19 cellular contexts compared by ENCODE assay signal in genomic region chrX:3717742-3718420, GRCh38. TPM values are rescaled to one million over a fixed set of nuclear protein-coding genes. Genes with fewer than 3 reads are reported as not detected.
DNase-seq lines count a peak whose midpoint lies in the region; ATAC-seq, FAIRE-seq and TF ChIP-seq lines count a peak whose summit lies in the region.
"Had no signal": no experiment of that assay in that cellular context is flagged by ENCODE, and none has a peak within 500 bp of the region (broad histone marks: within the 10 kb centered on the region; RNA-seq: fewer than 3 reads in every experiment).

No MANE protein-coding gene starts in this region.

- intact Hi-C loops in K562 (cut with micrococcal nuclease): loop anchor here (10.0 kb wide), 1 partner anchor 63 kb away; no protein-coding TSS in a partner anchor

- BruUV-seq in K562 (replicated peaks; lab: Mats Ljungman, UMichigan): no TSS peak

- WGBS in K562 (ENCODE audit: insufficient coverage, low coverage, missing lambda C conversion rate): 7% methylated on average over 11 of the region's 11 CpGs

- TF ChIP-seq RAD21 in K562 (CRISPR knock-in tag; conservative IDR thresholded peaks at IDR 0.05 in 1 of 2, IDR thresholded peaks at IDR 0.05 in 1 of 2): no peak

- H3K36me3 ChIP-seq in ACC112 (ENCODE audit: insufficient read depth, low read length) (no peaks in the 10 kb centered on the region), K562 (ENCODE audit: control insufficient read depth, insufficient read depth, low read length) (no peaks in the 10 kb centered on the region)

- in situ Hi-C loops in K562 (cut with MboI): no loop called here

- H3K4me3 ChIP-seq in ACC112 (ENCODE audit: low read depth, low read length) (peak overlapping the region; percentile 53; the same call in 1 of the 2 replicates), K562 (no peak overlapping the region)
- H3K4me3 ChIP-seq: A549 had no signal

- no peaks in the 10 kb centered on the region for H3K9me1 ChIP-seq in K562 (ENCODE audit: control insufficient read depth, insufficient read depth, low read length)

- no peak for ATAC-seq in K562
- ATAC-seq in esophagus mucosa: peak; percentile 69
- ATAC-seq: A549 had no signal

- no peak for FAIRE-seq in K562 (lab: Jason Lieb, UNC)
- FAIRE-seq: A549, G401.6, GM12892, HTR-8/SVneo had no signal

- TF ChIP-seq POLR2A in K562 (conservative IDR thresholded peaks at IDR 0.05): no peak

- POLR2A ChIA-PET in K562 (lab: Yijun Ruan, JAX): interaction anchor here (1.0 to 2.6 kb wide), 2 partner anchors 10 to 11 kb away, joined by 3 to 9 read pairs; no protein-coding TSS in a partner anchor

- no peaks in the 10 kb centered on the region for H4K20me1 ChIP-seq in K562 (replicated peaks; ENCODE audit: control insufficient read depth, insufficient read depth, low read length)

- no peak overlapping the region for H3K4me2 ChIP-seq in K562 (ENCODE audit: insufficient read depth, low read length)
- H3K4me2 ChIP-seq: A549 had no signal

- peaks cover under 1% of the 10 kb centered on the region for H3K4me1 ChIP-seq in ACC112 (ENCODE audit: control insufficient read depth, insufficient read depth, low read length, unreplicated experiment)
- H3K4me1 ChIP-seq in K562 (replicated peaks in 1 of 2; ENCODE audit: control insufficient read depth in 2 of 2, insufficient read depth in 2 of 2, low read length in 2 of 2): peaks cover 0 to 12% of the 10 kb centered on the region in 2 experiments; a peak in 2 of 5 replicates
- H3K4me1 ChIP-seq: A549, Caco-2 had no signal

- TF ChIP-seq EP300 in K562 (IDR thresholded peaks at IDR 0.05; ENCODE audit: low read length): no peak

- H2AFZ ChIP-seq in ACC112 (ENCODE audit: low read length, unreplicated experiment) (peak overlapping the region; percentile 65), K562 (ENCODE audit: low read depth, low read length) (0 out of 2 replicates have a peak overlapping the region, but pooled peaks have one; percentile 32)

- DNase-seq in OCI-M1 (lab: John Stamatoyannopoulos, UW) (peak; percentile 3), K562 (ENCODE audit: extremely low read depth in 1 of 4, low spot score in 3 of 4) (no peak), LoVo (ENCODE audit: low spot score) (no peak), MV-4-11 (lab: John Stamatoyannopoulos, UW) (no peak), nucleus accumbens (lab: John Stamatoyannopoulos, UW) (no peak)
- DNase-seq in stimulated activated naive CD4-positive, alpha-beta T cell (lab: John Stamatoyannopoulos, UW): no peak
- DNase-seq: Caco-2, KG1, MM.1S, NCI-H1417, NCI-H1930, NCI-H2171 treated with DMSO at 0.1 percent for 48 hours, NCI-H510A had no signal

- no peak overlapping the region for H3K9ac ChIP-seq in K562 (ENCODE audit: insufficient read depth in 1 of 2, low read depth in 2 of 2, low read length in 2 of 2)

- peaks cover 2% of the 10 kb centered on the region for H3K79me2 ChIP-seq in ACC112 (ENCODE audit: control insufficient read depth, insufficient read depth, low read length, unreplicated experiment)
- peaks cover 4% of the 10 kb centered on the region for H3K79me2 ChIP-seq in K562 (ENCODE audit: control insufficient read depth, insufficient read depth, low read length)

- H3K27me3 ChIP-seq in ACC112 (ENCODE audit: insufficient read depth, low read length): no peaks in the 10 kb centered on the region
- H3K27me3 ChIP-seq in K562 (ENCODE audit: control insufficient read depth in 2 of 2, insufficient read depth in 2 of 2, low read length in 2 of 2): no peaks in the 10 kb centered on the region

- TF ChIP-seq CTCF in K562 (IDR thresholded peaks at IDR 0.05 in 2 of 3, conservative IDR thresholded peaks at IDR 0.05 in 1 of 3; ENCODE audit: insufficient read depth in 2 of 3, low read depth in 1 of 3, low read length in 3 of 3): no peak

- H3K27ac ChIP-seq in ACC112 (ENCODE audit: low read depth, low read length) (peak overlapping the region; percentile 64; the same call in 1 of the 2 replicates), K562 (ENCODE audit: extremely low read depth, low read depth, low read length) (no peak overlapping the region)
- H3K27ac ChIP-seq: A549 had no signal

- H3K9me3 ChIP-seq in K562 (replicated peaks; ENCODE audit: control insufficient read depth, insufficient read depth, low read depth, low read length): no peaks in the 10 kb centered on the region
- H3K9me3 ChIP-seq: A549, Caco-2 had no signal

- CTCF ChIA-PET in K562 (lab: Yijun Ruan, JAX; ENCODE audit: low intra/inter-chr PET ratio): no interaction called here

TF ChIP-seq in K562, 482 proteins besides CTCF, POLR2A, EP300 and RAD21 (continues in another document):
- TF ChIP-seq TBP (optimal IDR thresholded peaks at IDR 0.05; ENCODE audit: low read depth, low read length) (no peak), KDM4B (IDR thresholded peaks at IDR 0.05; ENCODE audit: borderline replicate concordance in 2 of 2, low read depth in 1 of 2) (no peak), PURB (CRISPR knock-in tag; IDR thresholded peaks at IDR 0.05; ENCODE audit: low read depth) (no peak), FOSL1 (tag; conservative IDR thresholded peaks at IDR 0.05) (0 out of 2 replicates have a peak, but pooled peaks have one; percentile 23), CEBPG (CRISPR knock-in tag; IDR thresholded peaks at IDR 0.05) (no peak), CEBPG (tag; conservative IDR thresholded peaks at IDR 0.05 in 1 of 2, IDR thresholded peaks at IDR 0.05 in 1 of 2) (0 out of 4 replicates have a peak, but pooled peaks of 1 of the 2 experiments have one; percentile 22), ZNF766 (CRISPR knock-in tag; conservative IDR thresholded peaks at IDR 0.05) (no peak), ZNF561 (CRISPR knock-in tag; conservative IDR thresholded peaks at IDR 0.05) (no peak), ZBTB5 (IDR thresholded peaks at IDR 0.05) (no peak), ZNF239 (CRISPR knock-in tag; IDR thresholded peaks at IDR 0.05) (no peak), CHD2 (IDR thresholded peaks at IDR 0.05; ENCODE audit: low read depth, low read length) (no peak), ESRRA (IDR thresholded peaks at IDR 0.05; ENCODE audit: borderline replicate concordance, low read depth) (no peak), ZNF143 (CRISPR knock-in tag; IDR thresholded peaks at IDR 0.05) (no peak)

RNA-seq across cellular contexts. Expression of gene PRKX, which starts 4.4 kb away (rescaled TPM):
- 42.6 and 68.8 TPM in 2 replicates for total RNA-seq in K562 (2011; cell fraction: chromatin; rRNA removed; ENCODE audit: low replicate concordance)
- 19.3 and 28.0 TPM in 2 replicates for total RNA-seq in K562 (2011; cell fraction: nucleolus; rRNA removed)
- 27.3 and 31.7 TPM in 2 replicates for total RNA-seq in K562 (2011; cell fraction: nucleoplasm; rRNA removed)
- total RNA-seq in K562 (2014; rRNA removed) (14.0 and 20.6 TPM in 2 replicates), K562 (2014; rRNA removed; fragmentation: Illumina TruSeq; extraction: Trizol) (27.1 and 27.7 TPM in 2 replicates), K562 (2015; rRNA removed; fragmentation: Illumina TruSeq; extraction: Trizol) (22.0 and 23.7 TPM in 2 replicates), K562 (2021) (28.6 and 29.4 TPM in 2 replicates), esophagus mucosa (46.0 TPM)
- polyA plus RNA-seq in K562 (2011; rRNA removed) (16.1 and 23.8 TPM in 2 replicates), K562 (2014; fragmentation: Illumina TruSeq; extraction: Trizol) (23.6 and 26.1 TPM in 2 replicates), K562 (2014; fragmentation: Nextera tagmentation; extraction: Ambion mirVana) (1 to 10 TPM; 3.3 to 4.5 TPM), K562 (2014; rRNA removed) (17.0 and 21.9 TPM in 2 replicates)
- polyA plus RNA-seq in K562 (2011; cell fraction: cytosol; rRNA removed): 7.5 and 10.7 TPM in 2 replicates
- 7.4 and 10.8 TPM in 2 replicates for polyA plus RNA-seq in K562 (2011; cell fraction: nucleus; rRNA removed)
- polyA plus RNA-seq in K562 (2012): 12.1 and 16.4 TPM in 2 replicates
- polyA minus RNA-seq in K562 (2011; rRNA and poly(A)+ RNA removed): 20.5 and 30.4 TPM in 2 replicates
- 11.7 and 14.1 TPM in 2 replicates for polyA minus RNA-seq in K562 (2011; cell fraction: cytosol; rRNA and poly(A)+ RNA removed)
- polyA minus RNA-seq in K562 (2011; cell fraction: nucleus; rRNA and poly(A)+ RNA removed): 11.3 and 11.8 TPM in 2 replicates
